ENCODE assay signal across 11 cellular contexts in the genomic region with DNA sequence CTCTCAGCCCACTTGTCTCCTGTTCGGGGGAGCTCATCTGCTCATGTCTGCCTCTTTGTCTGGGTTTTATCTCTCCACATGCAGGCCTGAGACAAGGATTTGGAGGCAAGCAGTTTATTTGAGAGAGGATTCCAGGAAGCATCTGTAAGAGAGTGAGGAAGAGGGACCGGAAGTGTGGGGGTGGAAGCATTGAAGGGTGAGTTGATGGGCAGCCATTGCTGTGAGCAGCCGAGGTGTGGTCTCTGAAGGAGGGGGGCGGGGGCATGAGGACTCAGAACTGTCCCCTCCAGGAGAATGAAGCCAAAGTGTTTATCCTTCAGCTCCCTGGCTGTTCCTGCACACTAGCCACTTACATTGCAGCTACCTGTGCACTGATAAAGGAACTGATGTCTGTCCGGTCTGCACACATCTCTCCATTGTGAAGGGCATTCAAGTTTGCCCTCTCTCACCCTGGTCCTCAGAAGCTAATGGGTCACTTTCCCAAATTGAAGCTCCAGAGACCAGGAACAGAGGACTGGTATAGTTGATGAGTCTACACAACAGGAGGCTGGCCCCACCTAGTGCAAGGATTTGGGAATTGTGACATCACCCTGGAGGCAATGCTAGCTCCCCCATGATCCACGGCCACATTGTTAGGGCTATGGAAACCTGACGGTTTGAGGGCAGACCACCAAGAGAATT.
A peak's percentile ranks its signal among the peaks of the same experiment; 100 is the strongest.
DNase-seq lines count a peak whose midpoint lies in the region; ATAC-seq and TF ChIP-seq lines count a peak whose summit lies in the region.
"Had no signal": no experiment of that assay in that cellular context is flagged by ENCODE, and none has a peak within 500 bp of the region (broad histone marks: within the 10 kb centered on the region; RNA-seq: fewer than 3 reads in every experiment).

No MANE protein-coding gene starts in this region.

- 69 to 84% methylated on average over 3 to 7 of the region's 7 CpGs for WGBS in endodermal cell (ENCODE audit: insufficient coverage in 1 of 2, insufficient read length in 1 of 2), 2 experiments
- 60 to 85% methylated on average over 3 to 7 of the region's 7 CpGs for WGBS in transverse colon (ENCODE audit: low coverage in 1 of 2), 2 donors

- H3K9me3 ChIP-seq in OCI-LY3 (ENCODE audit: insufficient read depth, low read length) (no peaks in the 10 kb centered on the region), endodermal cell (ENCODE audit: control insufficient read depth, low read length) (peaks cover 18% of the 10 kb centered on the region), transverse colon (no peaks in the 10 kb centered on the region)
- H3K9me3 ChIP-seq: colonic mucosa, HAP-1 had no signal

- H3K9me3 Mint-ChIP-seq in endodermal cell, result peaks cover 17% of the 10 kb centered on the region

- H4K20me1 ChIP-seq in OCI-LY3 (ENCODE audit: insufficient read depth, low read length), result no peaks in the 10 kb centered on the region

- H3K4me1 ChIP-seq in OCI-LY3 (ENCODE audit: low read length) (no peaks in the 10 kb centered on the region), endodermal cell (ENCODE audit: control insufficient read depth, insufficient read depth, low read length) (peaks cover 2% of the 10 kb centered on the region), transverse colon (no peaks in the 10 kb centered on the region)
- H3K4me1 ChIP-seq: colonic mucosa, HAP-1 had no signal

- TF ChIP-seq POLR2A in transverse colon (IDR thresholded peaks at IDR 0.05), result no peak

- H3K4me1 Mint-ChIP-seq in endodermal cell, result peaks cover 29% of the 10 kb centered on the region

- H3K4me3 Mint-ChIP-seq in endodermal cell, result no peak overlapping the region

- H3K36me3 Mint-ChIP-seq in endodermal cell (ENCODE audit: low read depth), result no peaks in the 10 kb centered on the region

- H3K4me3 ChIP-seq in OCI-LY3 (ENCODE audit: low read length), result no peak overlapping the region
- H3K4me3 ChIP-seq in endodermal cell (ENCODE audit: low read length), result no peak overlapping the region
- H3K4me3 ChIP-seq in transverse colon, result no peak overlapping the region
- H3K4me3 ChIP-seq: colonic mucosa, HAP-1 had no signal

- no peaks in the 10 kb centered on the region for H3K79me2 ChIP-seq in OCI-LY3 (ENCODE audit: low read length)

- peak overlapping the region; percentile 60 for H2AFZ ChIP-seq in OCI-LY3 (ENCODE audit: low read depth, low read length)

- H3K4me2 ChIP-seq in OCI-LY3 (ENCODE audit: low read length), result no peak overlapping the region; the same call in 1 of the 2 replicates

- H3K27me3 ChIP-seq in OCI-LY3 (ENCODE audit: low read depth, low read length) (peaks cover 27% of the 10 kb centered on the region), endodermal cell (ENCODE audit: control insufficient read depth, insufficient read depth, low read length, poor library complexity, severe bottlenecking) (no peaks in the 10 kb centered on the region), transverse colon (no peaks in the 10 kb centered on the region)
- H3K27me3 ChIP-seq: colonic mucosa had no signal

- intact Hi-C loops in transverse colon (cut with DNase I; ENCODE audit: low total_unique reads), result loop anchor here (5.0 to 10.0 kb wide), 2 partner anchors 348 to 650 kb away; no protein-coding TSS in a partner anchor

- TF ChIP-seq CTCF in OCI-LY3 (IDR thresholded peaks at IDR 0.05; ENCODE audit: low read depth, low read length), result no peak
- peak; percentile 60 for TF ChIP-seq CTCF in endodermal cell (conservative IDR thresholded peaks at IDR 0.05)
- TF ChIP-seq CTCF in transverse colon (IDR thresholded peaks at IDR 0.05), result no peak

- H3K27ac Mint-ChIP-seq in endodermal cell, result no peak overlapping the region

- ATAC-seq in GM18511 (IDR thresholded peaks at IDR 0.05; ENCODE audit: unreplicated experiment) (peak; percentile 54), GM19452 (IDR thresholded peaks at IDR 0.05; ENCODE audit: unreplicated experiment) (no peak), HG02798 (IDR thresholded peaks at IDR 0.05; ENCODE audit: poor library complexity, unreplicated experiment) (no peak)

- no peak for TF ChIP-seq EP300 in transverse colon (IDR thresholded peaks at IDR 0.05; ENCODE audit: low read depth)

- in situ Hi-C loops in transverse colon (cut with MboI; ENCODE audit: low pct_ligation_motif_present in 1 of 4, low pct_unique_long_range_greater_than_20kb in 1 of 4, low sequenced_read_pairs in 3 of 4), result loop anchor here (5.0 to 25.0 kb wide), 4 partner anchors 348 to 927 kb away; a partner anchor contains a TSS

- H3K36me3 ChIP-seq in OCI-LY3 (replicated peaks; ENCODE audit: low read depth, low read length), result no peaks in the 10 kb centered on the region
- no peaks in the 10 kb centered on the region for H3K36me3 ChIP-seq in endodermal cell (ENCODE audit: control insufficient read depth, insufficient read depth, low read length)
- no peaks in the 10 kb centered on the region for H3K36me3 ChIP-seq in transverse colon
- H3K36me3 ChIP-seq: colonic mucosa, HAP-1 had no signal

- H3K27ac ChIP-seq in OCI-LY3 (ENCODE audit: low read length) (no peak overlapping the region), endodermal cell (ENCODE audit: low read depth, low read length) (no peak overlapping the region), transverse colon (no peak overlapping the region)
- H3K27ac ChIP-seq: colonic mucosa had no signal

- peaks cover 16% of the 10 kb centered on the region for H3K27me3 Mint-ChIP-seq in endodermal cell (ENCODE audit: insufficient read depth)

- peak; percentile 19 for DNase-seq in DMS153 treated with DMSO at 0.1 percent for 48 hours (lab: John Stamatoyannopoulos, UW; ENCODE audit: unreplicated experiment)
- DNase-seq in DMS153 (lab: John Stamatoyannopoulos, UW), result no peak
- no peak for DNase-seq in endodermal cell
- no peak for DNase-seq in transverse colon
- DNase-seq: 8988T had no signal

- H3K9ac ChIP-seq in OCI-LY3 (ENCODE audit: low read length) (no peak overlapping the region), endodermal cell (ENCODE audit: extremely low read depth, low read length, poor library complexity, severe bottlenecking) (no peak overlapping the region)
